Comparison of ENCODE assay signal across 1 cellular context in the genomic region with DNA sequence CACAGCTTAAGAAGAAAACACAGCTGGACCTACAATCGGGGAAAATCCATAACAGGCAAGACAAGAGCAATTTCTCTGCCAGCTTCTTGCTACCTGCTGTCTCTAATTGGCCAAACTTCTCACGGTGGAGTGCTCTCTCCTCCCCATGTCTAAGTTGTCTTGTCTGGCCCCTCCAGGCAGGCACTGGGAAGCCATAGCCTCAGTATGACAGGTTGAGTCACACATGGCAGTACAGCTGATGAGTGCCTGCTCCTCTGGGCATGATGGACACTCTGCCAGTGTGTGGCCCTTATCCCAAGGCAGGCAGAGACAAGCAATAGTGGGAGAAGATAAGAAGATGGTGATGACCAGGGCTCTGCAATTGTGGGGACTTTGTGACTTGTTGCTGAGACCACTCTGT.
TF ChIP-seq lines count a peak whose summit lies in the region.

No MANE protein-coding gene starts in this region.

TF ChIP-seq in GM12891, 5 proteins besides CTCF, POLR2A, EP300 and RAD21 (continued from another document):
- TF ChIP-seq POLR2AphosphoS5 (IDR thresholded peaks at IDR 0.05; ENCODE audit: low read depth, low read length), result no peak
- TF ChIP-seq PAX5 (IDR thresholded peaks at IDR 0.05; ENCODE audit: insufficient read depth, low read length, severe bottlenecking), result no peak
- no peak for TF ChIP-seq TAF1 (IDR thresholded peaks at IDR 0.05; ENCODE audit: low read depth, low read length)
- no peak for TF ChIP-seq SPI1 (IDR thresholded peaks at IDR 0.05; ENCODE audit: low read depth, low read length)
